In the genomic region with DNA sequence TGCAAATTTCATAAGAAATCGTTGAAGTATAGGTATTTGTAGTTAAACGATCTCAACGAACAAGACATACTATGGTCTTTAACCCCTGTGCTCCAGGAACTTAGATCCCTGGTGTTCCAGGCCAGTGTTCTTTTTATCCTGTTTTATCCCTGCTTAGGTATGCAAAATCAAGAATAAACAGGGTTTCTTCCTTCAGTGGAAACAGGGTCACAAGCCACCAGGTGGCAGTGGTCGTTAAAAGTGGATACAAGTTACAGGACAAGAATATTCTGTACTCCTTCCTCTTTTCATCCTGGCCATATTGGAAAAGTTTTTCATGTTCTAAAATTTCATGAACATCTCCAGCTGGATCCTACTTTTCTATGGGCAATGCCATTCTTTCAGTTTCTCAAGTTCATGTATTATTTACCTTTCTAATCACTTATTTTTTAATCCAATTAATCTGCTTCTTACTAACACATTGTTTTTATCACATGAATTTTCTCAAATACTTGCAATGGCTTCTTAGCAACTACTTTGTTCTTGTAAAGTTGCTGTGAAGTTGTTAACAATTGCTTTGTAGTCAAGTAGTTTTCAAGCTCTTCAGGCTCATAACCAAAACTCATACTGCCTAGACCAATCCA, we compare ENCODE assay signal across 8 cellular contexts. TPM values are rescaled to one million over a fixed set of nuclear protein-coding genes. Genes with fewer than 3 reads are reported as not detected.
A peak's percentile ranks its signal among the peaks of the same experiment; 100 is the strongest.
DNase-seq lines count a peak whose midpoint lies in the region; ATAC-seq and TF ChIP-seq lines count a peak whose summit lies in the region.

No MANE protein-coding gene starts in this region.

- H3K27ac ChIP-seq in MM.1S (ENCODE audit: low read length) (no peak overlapping the region), right lobe of liver (no peak overlapping the region)

- no peak overlapping the region for H3K27ac Mint-ChIP-seq in chondrocyte (ENCODE audit: unreplicated experiment)

- H3K36me3 ChIP-seq in MM.1S (replicated peaks; ENCODE audit: insufficient read depth, low read length), result no peaks in the 10 kb centered on the region
- H3K36me3 ChIP-seq in right lobe of liver, result no peaks in the 10 kb centered on the region

- H3K27me3 ChIP-seq in MM.1S (replicated peaks; ENCODE audit: insufficient read depth, low read length), result no peaks in the 10 kb centered on the region
- no peaks in the 10 kb centered on the region for H3K27me3 ChIP-seq in right lobe of liver

- TF ChIP-seq CTCF in AG09319 (IDR thresholded peaks at IDR 0.05; ENCODE audit: low read depth, low read length) (peak; percentile 69), MM.1S (IDR thresholded peaks at IDR 0.05; ENCODE audit: low read length) (peak; percentile 53), chondrocyte (IDR thresholded peaks at IDR 0.05) (peak; percentile 86), right lobe of liver (IDR thresholded peaks at IDR 0.05) (peak; percentile 68 to 79 (median 72))

- DNase-seq in AG09319 (ENCODE audit: extremely low read depth, low read depth) (peak; percentile 41), MM.1S (peak; percentile 61), SKM-1 treated with dmso at 0.1 percent for 144 hours (lab: John Stamatoyannopoulos, UW; ENCODE audit: unreplicated experiment) (peak; percentile 83), chondrocyte (ENCODE audit: low spot score) (no peak), right lobe of liver (peak; percentile 72 to 79 (median 75))
- DNase-seq in stimulated activated naive CD8-positive, alpha-beta T cell treated with anti-CD3 and anti-CD28 coated beads, Interleukin-15, Interleukin-2, amounts not matched to agents 100 U/mL and 50 U/mL, for 24 hours, result peak; percentile 44

- H3K36me3 Mint-ChIP-seq in chondrocyte (ENCODE audit: low read depth), result no peaks in the 10 kb centered on the region

- H3K9me3 Mint-ChIP-seq in chondrocyte (ENCODE audit: low read depth), result peaks cover 4% of the 10 kb centered on the region

- no peaks in the 10 kb centered on the region for H3K9me3 ChIP-seq in MM.1S (replicated peaks; ENCODE audit: insufficient read depth, low read length)
- no peaks in the 10 kb centered on the region for H3K9me3 ChIP-seq in right lobe of liver

- no peaks in the 10 kb centered on the region for H3K79me2 ChIP-seq in MM.1S (ENCODE audit: low read length)

- no peak overlapping the region for H3K4me2 ChIP-seq in MM.1S (ENCODE audit: low read depth, low read length)

- H3F3A ChIP-seq in MM.1S (ENCODE audit: insufficient read depth, low read length), result no peaks in the 10 kb centered on the region

- WGBS in right lobe of liver (ENCODE audit: insufficient coverage, low coverage, low lambda C conversion rate, missing lambda C conversion rate), result 28% methylated on average over 4 of the region's 4 CpGs

- H3K27me3 Mint-ChIP-seq in chondrocyte (ENCODE audit: low read depth), result peaks cover 16% of the 10 kb centered on the region

- H3K4me3 ChIP-seq in MM.1S (ENCODE audit: low read length) (no peak overlapping the region), right lobe of liver (no peak overlapping the region)

- H3K4me3 Mint-ChIP-seq in chondrocyte (ENCODE audit: unreplicated experiment), result no peak overlapping the region

- ATAC-seq in GM18511 (IDR thresholded peaks at IDR 0.05; ENCODE audit: unreplicated experiment) (peak; percentile 46), right lobe of liver (peak; percentile 68 to 80 (median 74)), HG03439 (IDR thresholded peaks at IDR 0.05; ENCODE audit: unreplicated experiment) (no peak)
- no peak for ATAC-seq in stimulated activated naive CD8-positive, alpha-beta T cell treated with anti-CD3 and anti-CD28 coated beads, Interleukin-15, Interleukin-2, amounts not matched to agents 100 U/mL and 50 U/mL, for 24 hours

- no peak overlapping the region for H3K9ac ChIP-seq in MM.1S (ENCODE audit: low read length)

- intact Hi-C loops in right lobe of liver (cut with DNase I), result no loop called here

- H3K4me1 Mint-ChIP-seq in chondrocyte (ENCODE audit: low read depth), result peaks cover 6% of the 10 kb centered on the region

- no peaks in the 10 kb centered on the region for H3K9me2 ChIP-seq in MM.1S (replicated peaks; ENCODE audit: insufficient read depth, low read length)

- H3K4me1 ChIP-seq in MM.1S (ENCODE audit: low read length) (no peaks in the 10 kb centered on the region), right lobe of liver (peaks cover 0 to 24% (median 7%) of the 10 kb centered on the region in 4 donors)

- no peak overlapping the region for H2AFZ ChIP-seq in MM.1S (ENCODE audit: low read length)

- no peaks in the 10 kb centered on the region for H4K20me1 ChIP-seq in MM.1S (ENCODE audit: insufficient read depth, low read length)

- TF ChIP-seq POLR2A in right lobe of liver (IDR thresholded peaks at IDR 0.05), result no peak

RNA-seq across cellular contexts. Expression of a gene that starts 16.4 kb away (rescaled TPM):
- total RNA-seq in chondrocyte (2.0 to 4.6 TPM (median 4.5 TPM) in 3 replicates), right lobe of liver (100 to 1,000 TPM in 1 of 6 experiments, 10 to 100 TPM in 5; 47.2 to 101 (median 59.8) TPM)

Comparison
In these comparisons a context has a peak if more than half of its experiments do, and no peak if none do; other contexts are left out.
1. ATAC-seq: peak in GM18511 (single experiment) and right lobe of liver (4 of 4); none in stimulated activated naive CD8-positive, alpha-beta T cell treated with anti-CD3 and anti-CD28 coated beads, Interleukin-15, Interleukin-2, amounts not matched to agents 100 U/mL and 50 U/mL, for 24 hours (single experiment) and HG03439 (single experiment).
2. Peak in every context shown above with its lines, with median percentiles within 50 percentile points of each other: CTCF ChIP-seq.